ENCODE assay signal across 9 cellular contexts in genomic region chr7:82559203-82559805, GRCh38.
DNase-seq lines count a peak whose midpoint lies in the region; ATAC-seq, FAIRE-seq and TF ChIP-seq lines count a peak whose summit lies in the region.
"Had no signal": no experiment of that assay in that cellular context is flagged by ENCODE, and none has a peak within 500 bp of the region (broad histone marks: within the 10 kb centered on the region; RNA-seq: fewer than 3 reads in every experiment).

No MANE protein-coding gene starts in this region.

- FAIRE-seq in RCC 7860 (lab: Jason Lieb, UNC): no peak

- DNase-seq in M059J (ENCODE audit: low read depth): peak; percentile 12
- DNase-seq in RWPE1 (ENCODE audit: low spot score): peak; percentile 21
- DNase-seq in mesendoderm: peak; percentile 71
- no peak for DNase-seq in RCC 7860 (ENCODE audit: low spot score)
- DNase-seq in GM13977 (ENCODE audit: low spot score): no peak
- DNase-seq in stimulated activated naive CD4-positive, alpha-beta T cell treated with Interleukin-2 at 50 U/mL for 16 hours (lab: John Stamatoyannopoulos, UW): no peak
- DNase-seq: lower lobe of right lung had no signal

- no peak overlapping the region for H3K9ac ChIP-seq in mesendoderm (ENCODE audit: low read length)

- H3K4me1 ChIP-seq in mesendoderm (ENCODE audit: control insufficient read depth, low read depth, low read length): no peaks in the 10 kb centered on the region
- H3K4me1 ChIP-seq: lower lobe of right lung had no signal

- no peak overlapping the region for H3K23ac ChIP-seq in mesendoderm (ENCODE audit: low read length)

- no peak overlapping the region for H3K4me2 ChIP-seq in mesendoderm (ENCODE audit: low read length)

- ATAC-seq in GM18520 (IDR thresholded peaks at IDR 0.05; ENCODE audit: unreplicated experiment) (peak; percentile 53), GM19397 (IDR thresholded peaks at IDR 0.05; ENCODE audit: unreplicated experiment) (no peak)

- H3K4ac ChIP-seq in mesendoderm (ENCODE audit: low read depth, low read length): no peak overlapping the region

- POLR2A ChIA-PET in RWPE1 (lab: Yijun Ruan, JAX; ENCODE audit: low non-redundant PET): no interaction called here

- in situ Hi-C loops in GM13977 (cut with MboI; ENCODE audit: low pct_unique_long_range_greater_than_20kb, low sequenced_read_pairs, unreplicated experiment): loop anchor here (25.0 kb wide), 1 partner anchor 497 kb away; no protein-coding TSS in a partner anchor

- no peak overlapping the region for H3K18ac ChIP-seq in mesendoderm (ENCODE audit: low read length)

- H3K36me3 ChIP-seq in mesendoderm (ENCODE audit: control insufficient read depth, insufficient read depth, low read length): no peaks in the 10 kb centered on the region
- H3K36me3 ChIP-seq: lower lobe of right lung had no signal

- no peak overlapping the region for H2BK5ac ChIP-seq in mesendoderm (ENCODE audit: low read length)

- TF ChIP-seq CTCF in RWPE1 (conservative IDR thresholded peaks at IDR 0.05; ENCODE audit: low read depth) (no peak), GM13977 (IDR thresholded peaks at IDR 0.05; ENCODE audit: extremely low read depth, insufficient read depth, missing control alignments) (no peak)

- WGBS in mesendoderm (ENCODE audit: extremely low coverage, insufficient coverage, low lambda C conversion rate): no CpG with 5 or more reads among the region's 7 CpGs

- no peak overlapping the region for H3K4me3 ChIP-seq in mesendoderm (ENCODE audit: low read length)
- H3K4me3 ChIP-seq: lower lobe of right lung had no signal

- no peak overlapping the region for H2AK5ac ChIP-seq in mesendoderm (ENCODE audit: low read length)

- H4K5ac ChIP-seq in mesendoderm (ENCODE audit: low read length): no peak overlapping the region

- H2BK120ac ChIP-seq in mesendoderm (ENCODE audit: low read depth, low read length): no peak overlapping the region

- no peak overlapping the region for H3K27ac ChIP-seq in RWPE1
- H3K27ac ChIP-seq in mesendoderm (ENCODE audit: low read depth, low read length): no peak overlapping the region
- H3K27ac ChIP-seq: lower lobe of right lung had no signal

- no peaks in the 10 kb centered on the region for H3K79me1 ChIP-seq in mesendoderm (ENCODE audit: low read length)

- H3K27me3 ChIP-seq in mesendoderm (ENCODE audit: insufficient read depth, low read length, poor library complexity): no peaks in the 10 kb centered on the region

- CTCF ChIA-PET in RWPE1 (lab: Yijun Ruan, JAX): interaction anchor here (0.6 to 1.0 kb wide), 5 partner anchors 12 to 326 kb away, joined by 3 to 6 read pairs (median 4); no protein-coding TSS in a partner anchor

- no peak overlapping the region for H4K8ac ChIP-seq in mesendoderm (ENCODE audit: low read depth, low read length)

- H3K79me2 ChIP-seq in mesendoderm (ENCODE audit: control insufficient read depth, insufficient read depth, low read length): no peaks in the 10 kb centered on the region

- H3K56ac ChIP-seq in mesendoderm (ENCODE audit: low read length): no peak overlapping the region

- H2BK15ac ChIP-seq in mesendoderm (replicated peaks; ENCODE audit: low read depth): no peak overlapping the region

Comparison
In these comparisons a context has a peak if more than half of its experiments do, and no peak if none do; other contexts are left out.
1. DNase-seq: peak in M059J (single experiment), RWPE1 (single experiment) and mesendoderm (single experiment); none in RCC 7860 (single experiment), GM13977 (single experiment) and stimulated activated naive CD4-positive, alpha-beta T cell treated with Interleukin-2 at 50 U/mL for 16 hours (single experiment).